Comparison of ENCODE assay signal across 8 cellular contexts in the genomic region with DNA sequence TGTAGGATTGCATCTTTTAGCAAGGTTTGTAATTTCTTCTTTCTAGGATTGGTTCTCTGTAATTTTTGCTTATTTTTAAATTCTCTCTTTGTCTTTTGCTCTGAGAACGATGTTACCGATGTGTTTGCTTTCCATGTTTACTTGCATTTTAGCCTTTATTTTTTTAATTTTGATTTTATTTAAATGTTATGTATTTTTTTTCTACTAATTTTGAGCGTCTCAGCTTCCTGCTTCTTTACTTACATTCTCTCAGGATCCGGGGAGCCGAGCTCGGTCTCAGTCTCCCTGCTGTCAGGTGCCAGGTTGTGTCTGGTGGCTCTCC. TPM values are rescaled to one million over a fixed set of nuclear protein-coding genes. Genes with fewer than 3 reads are reported as not detected.
DNase-seq lines count a peak whose midpoint lies in the region; ATAC-seq and TF ChIP-seq lines count a peak whose summit lies in the region.

No MANE protein-coding gene starts in this region.

- H3K4me1 ChIP-seq in body of pancreas: peaks cover 4% of the 10 kb centered on the region
- peaks cover 8% of the 10 kb centered on the region for H3K4me1 ChIP-seq in mesodermal cell (ENCODE audit: control insufficient read depth, insufficient read depth, low read length, poor library complexity, severe bottlenecking)

- peak overlapping the region; percentile 88 for H3K4me3 Mint-ChIP-seq in stimulated activated naive CD8-positive, alpha-beta T cell treated with anti-CD3 and anti-CD28 coated beads, Interleukin-15, Interleukin-2, amounts not matched to agents 100 ng/mL and 50 ng/mL, for 24 hours

- H3K27me3 ChIP-seq in body of pancreas: peaks cover 0 to 36% of the 10 kb centered on the region in 2 donors

- DNase-seq in stimulated activated naive CD8-positive, alpha-beta T cell treated with anti-CD3 and anti-CD28 coated beads, Interleukin-15, Interleukin-2, amounts not matched to agents 100 U/mL and 50 U/mL, for 24 hours: no peak
- no peak for DNase-seq in body of pancreas
- no peak for DNase-seq in posterior vena cava (ENCODE audit: low spot score)
- DNase-seq in SW 1271 (lab: John Stamatoyannopoulos, UW): no peak
- no peak for DNase-seq in T-helper 9 cell

- no peak for TF ChIP-seq CTCF in body of pancreas (IDR thresholded peaks at IDR 0.05)

- H3K36me3 ChIP-seq in body of pancreas (replicated peaks in 1 of 2; ENCODE audit: insufficient read depth in 1 of 2, low read depth in 2 of 2) (no peaks in the 10 kb centered on the region), mesodermal cell (ENCODE audit: control insufficient read depth, insufficient read depth, low read length) (no peaks in the 10 kb centered on the region)

- no peaks in the 10 kb centered on the region for H3K27me3 Mint-ChIP-seq in stimulated activated naive CD8-positive, alpha-beta T cell treated with anti-CD3 and anti-CD28 coated beads, Interleukin-15, Interleukin-2, amounts not matched to agents 100 ng/mL and 50 ng/mL, for 24 hours

- no peaks in the 10 kb centered on the region for H3K36me3 Mint-ChIP-seq in stimulated activated naive CD8-positive, alpha-beta T cell treated with anti-CD3 and anti-CD28 coated beads, Interleukin-15, Interleukin-2, amounts not matched to agents 100 ng/mL and 50 ng/mL, for 24 hours (ENCODE audit: low read depth)

- intact Hi-C loops in body of pancreas (cut with DNase I) (loop anchor here (10.0 kb wide), 1 partner anchor 64 kb away; no protein-coding TSS in a partner anchor), posterior vena cava (cut with DNase I) (no loop called here)

- no peak overlapping the region for H3K4me3 ChIP-seq in body of pancreas
- H3K4me3 ChIP-seq in mesodermal cell (ENCODE audit: extremely low read depth, insufficient read depth, low read length, poor library complexity, severe bottlenecking): peak overlapping the region; percentile 65

- TF ChIP-seq POLR2A in body of pancreas (IDR thresholded peaks at IDR 0.05): peak in 1 of 3 donors; percentile 42

- peak overlapping the region; percentile 95 for H3K27ac Mint-ChIP-seq in stimulated activated naive CD8-positive, alpha-beta T cell treated with anti-CD3 and anti-CD28 coated beads, Interleukin-15, Interleukin-2, amounts not matched to agents 100 ng/mL and 50 ng/mL, for 24 hours

- H3K27ac ChIP-seq in body of pancreas (peak overlapping the region in 3 of 4 donors; percentile 4 to 87 (median 79)), mesodermal cell (ENCODE audit: low read depth, low read length, severe bottlenecking) (no peak overlapping the region)

- 11 to 25% methylated on average over 6 of the region's 6 CpGs for WGBS in body of pancreas, 2 donors
- WGBS in mesodermal cell (ENCODE audit: insufficient coverage in 2 of 2), 2 experiments: 0% methylated on average over 2 to 3 of the region's 6 CpGs

- no peak for ATAC-seq in stimulated activated naive CD8-positive, alpha-beta T cell treated with anti-CD3 and anti-CD28 coated beads, Interleukin-15, Interleukin-2, amounts not matched to agents 100 U/mL and 50 U/mL, for 24 hours
- no peak for ATAC-seq in body of pancreas
- no peak for ATAC-seq in GM21390 (IDR thresholded peaks at IDR 0.05; ENCODE audit: unreplicated experiment)

- no peaks in the 10 kb centered on the region for H3K9me3 Mint-ChIP-seq in stimulated activated naive CD8-positive, alpha-beta T cell treated with anti-CD3 and anti-CD28 coated beads, Interleukin-15, Interleukin-2, amounts not matched to agents 100 ng/mL and 50 ng/mL, for 24 hours

- peaks cover 50% of the 10 kb centered on the region for H3K4me1 Mint-ChIP-seq in stimulated activated naive CD8-positive, alpha-beta T cell treated with anti-CD3 and anti-CD28 coated beads, Interleukin-15, Interleukin-2, amounts not matched to agents 100 ng/mL and 50 ng/mL, for 24 hours (ENCODE audit: low read depth)

- H3K9me3 ChIP-seq in body of pancreas (peaks cover 0 to 11% (median 0%) of the 10 kb centered on the region in 3 donors), mesodermal cell (ENCODE audit: control insufficient read depth, low read length) (no peaks in the 10 kb centered on the region)

RNA-seq across cellular contexts. Expression of a gene that starts 20.9 kb away (rescaled TPM):
- total RNA-seq in body of pancreas (1 to 10 TPM in 1 of 2 donors, under 1 TPM in 1; 0.99 to 1.3 TPM), posterior vena cava (1 to 10 TPM; 2.3 to 4.7 TPM)
- polyA plus RNA-seq in mesodermal cell (2013, experiment 1 of 2): 1.9 TPM
- polyA plus RNA-seq in mesodermal cell (2013, experiment 2 of 2): 1.2 TPM
